Comparison of ENCODE assay signal across 1 cellular context in genomic region chr11:74452366-74452765, GRCh38.
TF ChIP-seq lines count a peak whose summit lies in the region.

No MANE protein-coding gene starts in this region.

TF ChIP-seq in IMR-90, 13 proteins besides CTCF, POLR2A, EP300 and RAD21:
- TF ChIP-seq ELK1 (IDR thresholded peaks at IDR 0.05; ENCODE audit: borderline replicate concordance, low read depth, low read length) (no peak), RFX5 (IDR thresholded peaks at IDR 0.05; ENCODE audit: low read depth, low read length) (no peak), BHLHE40 (IDR thresholded peaks at IDR 0.05; ENCODE audit: low read depth, low read length) (no peak), SMC3 (IDR thresholded peaks at IDR 0.05; ENCODE audit: low read depth, low read length) (no peak), FOS (IDR thresholded peaks at IDR 0.05; ENCODE audit: low read depth, low read length) (no peak), RCOR1 (IDR thresholded peaks at IDR 0.05; ENCODE audit: insufficient replicate concordance, low read length) (no peak), MAFK (IDR thresholded peaks at IDR 0.05; ENCODE audit: low read depth, low read length) (no peak), CHD1 (IDR thresholded peaks at IDR 0.05; ENCODE audit: low read depth, low read length) (no peak), MXI1 (IDR thresholded peaks at IDR 0.05; ENCODE audit: borderline replicate concordance, low read depth, low read length) (no peak), CEBPB (IDR thresholded peaks at IDR 0.05; ENCODE audit: low read depth, low read length) (no peak)
- TF ChIP-seq, protein P1, sequence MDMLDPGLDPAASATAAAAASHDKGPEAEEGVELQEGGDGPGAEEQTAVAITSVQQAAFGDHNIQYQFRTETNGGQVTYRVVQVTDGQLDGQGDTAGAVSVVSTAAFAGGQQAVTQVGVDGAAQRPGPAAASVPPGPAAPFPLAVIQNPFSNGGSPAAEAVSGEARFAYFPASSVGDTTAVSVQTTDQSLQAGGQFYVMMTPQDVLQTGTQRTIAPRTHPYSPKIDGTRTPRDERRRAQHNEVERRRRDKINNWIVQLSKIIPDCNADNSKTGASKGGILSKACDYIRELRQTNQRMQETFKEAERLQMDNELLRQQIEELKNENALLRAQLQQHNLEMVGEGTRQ (IDR thresholded peaks at IDR 0.05; ENCODE audit: low read depth, low read length), result no peak
